In genomic region chr12:42094277-42094676, GRCh38 we compare ENCODE assay signal across 11 cellular contexts. TPM values are rescaled to one million over a fixed set of nuclear protein-coding genes. Genes with fewer than 3 reads are reported as not detected.
DNase-seq lines count a peak whose midpoint lies in the region; ATAC-seq and TF ChIP-seq lines count a peak whose summit lies in the region.
"Had no signal": no experiment of that assay in that cellular context is flagged by ENCODE, and none has a peak within 500 bp of the region (broad histone marks: within the 10 kb centered on the region; RNA-seq: fewer than 3 reads in every experiment).

No MANE protein-coding gene starts in this region.

- TF ChIP-seq POLR2A in thyroid gland (IDR thresholded peaks at IDR 0.05): no peak

- TF ChIP-seq CTCF in foreskin keratinocyte (conservative IDR thresholded peaks at IDR 0.05) (no peak), thyroid gland (IDR thresholded peaks at IDR 0.05) (no peak)

- H3K4me3 ChIP-seq in thyroid gland (replicated peaks in 1 of 3): no peak overlapping the region

- peaks cover 54% of the 10 kb centered on the region for H3K4me1 Mint-ChIP-seq in activated T-cell treated with anti-CD3 and anti-CD28 coated beads, Interleukin-2, amount 50 U/mL, for 24 hours (ENCODE audit: low read depth)

- peak overlapping the region; percentile 45 for H3K4me3 Mint-ChIP-seq in activated T-cell treated with anti-CD3 and anti-CD28 coated beads, Interleukin-2, amount 50 U/mL, for 24 hours
- H3K4me3 Mint-ChIP-seq: nephron had no signal

- H3K4me1 ChIP-seq in foreskin keratinocyte: peaks cover 23% of the 10 kb centered on the region
- no peaks in the 10 kb centered on the region for H3K4me1 ChIP-seq in thyroid gland

- H3K9me3 ChIP-seq in thyroid gland: no peaks in the 10 kb centered on the region

- WGBS in thyroid gland, 2 donors: 89 to 93% methylated on average over 5 of the region's 5 CpGs

- no peak overlapping the region for H3K27ac ChIP-seq in foreskin keratinocyte
- no peak overlapping the region for H3K27ac ChIP-seq in thyroid gland

- no peak overlapping the region for H3K27ac Mint-ChIP-seq in activated T-cell treated with anti-CD3 and anti-CD28 coated beads, Interleukin-2, amount 50 U/mL, for 24 hours
- H3K27ac Mint-ChIP-seq: nephron had no signal

- in situ Hi-C loops in ACHN (cut with HindIII; ENCODE audit: low pct_ligation_motif_present, low pct_unique_long_range_greater_than_20kb, low sequenced_read_pairs): no loop called here

- DNase-seq in ACHN (peak; percentile 57), HK-2 (ENCODE audit: unreplicated experiment) (peak; percentile 12), foreskin keratinocyte (peak in 1 of 2 donors; percentile 42), thyroid gland (no peak)
- DNase-seq in activated T-cell treated with anti-CD3 and anti-CD28 coated beads, Interleukin-2, amount 50 U/mL, for 24 hours: peak; percentile 46
- DNase-seq: stimulated activated naive CD4-positive, alpha-beta T cell; T-helper 9 cell had no signal

- H3K36me3 Mint-ChIP-seq in activated T-cell treated with anti-CD3 and anti-CD28 coated beads, Interleukin-2, amount 50 U/mL, for 24 hours (ENCODE audit: low read depth): peaks cover 56% of the 10 kb centered on the region

- no peaks in the 10 kb centered on the region for H3K27me3 Mint-ChIP-seq in activated T-cell treated with anti-CD3 and anti-CD28 coated beads, Interleukin-2, amount 50 U/mL, for 24 hours

- intact Hi-C loops in thyroid gland (cut with DNase I): no loop called here

- no peaks in the 10 kb centered on the region for H3K9me3 Mint-ChIP-seq in activated T-cell treated with anti-CD3 and anti-CD28 coated beads, Interleukin-2, amount 50 U/mL, for 24 hours
- H3K9me3 Mint-ChIP-seq: nephron had no signal

- H3K36me3 ChIP-seq in thyroid gland: peaks cover 0 to 6% of the 10 kb centered on the region in 2 donors

- H3K27me3 ChIP-seq in foreskin keratinocyte (no peaks in the 10 kb centered on the region), thyroid gland (no peaks in the 10 kb centered on the region)

- ATAC-seq in foreskin keratinocyte (peak; percentile 84), HG03342 (IDR thresholded peaks at IDR 0.05; ENCODE audit: unreplicated experiment) (no peak), GM19452 (IDR thresholded peaks at IDR 0.05; ENCODE audit: unreplicated experiment) (no peak), HG03354 (IDR thresholded peaks at IDR 0.05; ENCODE audit: poor library complexity, severe bottlenecking, unreplicated experiment) (no peak)

RNA-seq across cellular contexts. Expression of gene GXYLT1, which starts 50.4 kb away (rescaled TPM):
- total RNA-seq in foreskin keratinocyte (9.4 and 9.7 TPM in 2 replicates), thyroid gland (10 to 100 TPM; 16.5 to 26.6 (median 20.6) TPM)
- 3.4 and 3.7 TPM in 2 replicates for polyA plus RNA-seq in foreskin keratinocyte

Comparison
In these comparisons a context has a peak if more than half of its experiments do, and no peak if none do; other contexts are left out.
1. DNase-seq: peak in ACHN (single experiment), HK-2 (single experiment) and activated T-cell treated with anti-CD3 and anti-CD28 coated beads, Interleukin-2, amount 50 U/mL, for 24 hours (single experiment); none in thyroid gland (0 of 2).